ENCODE assay signal across 1 cellular context in the genomic region with DNA sequence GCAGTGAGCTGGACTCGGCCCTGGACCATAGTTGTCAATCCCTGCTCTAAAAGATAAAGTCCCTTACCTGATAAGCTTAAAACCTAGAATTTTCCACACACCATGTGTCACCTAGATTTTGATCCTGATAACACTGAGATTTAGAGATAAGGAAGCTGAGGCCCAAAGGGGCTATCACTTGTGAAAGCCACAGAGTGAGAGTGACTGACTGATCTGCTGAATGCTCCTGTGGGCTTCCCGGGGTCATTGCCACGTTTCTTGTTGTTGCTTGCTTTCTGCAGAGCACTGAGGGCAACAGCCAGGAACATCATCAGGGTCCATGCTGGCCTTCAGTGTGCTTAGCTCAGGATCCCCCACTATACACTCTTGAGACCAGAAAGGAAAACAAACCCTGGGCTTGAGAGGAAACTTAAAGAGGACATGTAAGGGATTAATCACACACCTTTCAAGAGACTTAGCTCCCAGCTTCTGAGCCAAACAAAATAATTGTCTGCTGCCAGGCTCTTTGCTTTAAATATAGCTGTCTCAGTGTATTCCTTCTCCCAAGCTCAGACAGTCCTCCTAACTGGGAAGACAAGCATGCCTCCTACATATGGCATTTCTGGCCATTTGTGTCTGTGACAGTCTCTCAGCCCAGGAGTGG.
TF ChIP-seq lines count a peak whose summit lies in the region.

No MANE protein-coding gene starts in this region.

TF ChIP-seq in IMR-90, 13 proteins besides CTCF, POLR2A, EP300 and RAD21 (continued from another document):
- TF ChIP-seq RCOR1 (IDR thresholded peaks at IDR 0.05; ENCODE audit: insufficient replicate concordance, low read length) = no peak
